In genomic region chr11:58502004-58502403, GRCh38 we compare ENCODE assay signal across 12 cellular contexts. TPM values are rescaled to one million over a fixed set of nuclear protein-coding genes. Genes with fewer than 3 reads are reported as not detected.
"Had no signal": no experiment of that assay in that cellular context is flagged by ENCODE, and none has a peak within 500 bp of the region (broad histone marks: within the 10 kb centered on the region; RNA-seq: fewer than 3 reads in every experiment).

No MANE protein-coding gene starts in this region.

- H3K36me3 ChIP-seq: HAP-1 had no signal

- FAIRE-seq: H1, H54 had no signal

- H3K9ac ChIP-seq: GM23248 had no signal

- H3K4me2 ChIP-seq: GM23338 had no signal

- H3K27ac Mint-ChIP-seq: GM23338, H9, HFFc6 had no signal

- DNase-seq: GM23248, GOT3, H7, H9, HCEC 1CT, HFFc6 had no signal

- H3K4me3 Mint-ChIP-seq: GM23338, H9, HFFc6 had no signal

- H3K9me3 Mint-ChIP-seq: GM23338, H9, HFFc6 had no signal

- ATAC-seq: GM23338, HCT116 had no signal

- H3K27ac ChIP-seq: GM23248 had no signal

- H3K9me3 ChIP-seq: HAP-1 had no signal

- H2AFZ ChIP-seq: GM23248, GM23338 had no signal

- H3K4me1 ChIP-seq: HAP-1 had no signal

- H3K4me3 ChIP-seq: GM23248, GM23338, HAP-1 had no signal

RNA-seq across cellular contexts. Expression of gene OR5B21, which starts 5.9 kb away (rescaled TPM):
- total RNA-seq: GM23248, GM23338, H1, H4, H7, H9 had no signal
- polyA plus RNA-seq: GM23248, GM23338, H1 had no signal

RNA-seq across cellular contexts. Expression of gene OR5B12, which starts 60.0 kb away (rescaled TPM):
- total RNA-seq: GM23248, GM23338, H1, H4, H7, H9, HFFc6 had no signal
- polyA plus RNA-seq: GM23248, GM23338, H1 had no signal
